ENCODE assay signal across 10 cellular contexts in genomic region chr12:1044697-1045096, GRCh38. TPM values are rescaled to one million over a fixed set of nuclear protein-coding genes. Genes with fewer than 3 reads are reported as not detected.
DNase-seq lines count a peak whose midpoint lies in the region; TF ChIP-seq lines count a peak whose summit lies in the region.
"Had no signal": no experiment of that assay in that cellular context is flagged by ENCODE, and none has a peak within 500 bp of the region (broad histone marks: within the 10 kb centered on the region; RNA-seq: fewer than 3 reads in every experiment).

No MANE protein-coding gene starts in this region.

- CTCF ChIA-PET in RWPE1 (lab: Yijun Ruan, JAX) = no interaction called here

- H3K4me1 ChIP-seq in fibroblast of lung (ENCODE audit: control insufficient read depth, extremely low read depth, insufficient read depth, low read length) = no peaks in the 10 kb centered on the region
- H3K4me1 ChIP-seq in smooth muscle cell (ENCODE audit: low read depth) = peaks cover 7% of the 10 kb centered on the region

- DNase-seq in GM04503 (ENCODE audit: low read depth) (peak; percentile 21), RWPE1 (ENCODE audit: low spot score) (peak; percentile 62), fibroblast of lung (ENCODE audit: low read depth in 2 of 2) (peak; percentile 48 to 66), smooth muscle cell (lab: John Stamatoyannopoulos, UW; ENCODE audit: unreplicated experiment) (no peak), coronary artery (ENCODE audit: low spot score) (no peak)
- no peak for DNase-seq in stimulated activated CD4-positive, alpha-beta T cell treated with anti-CD3 and anti-CD28 coated beads, Interleukin-4, amount 100 ng/mL, for 24 hours
- DNase-seq in activated CD4-positive, CD25-positive, alpha-beta regulatory T cell (lab: John Stamatoyannopoulos, UW) = no peak
- DNase-seq: head of caudate nucleus, naive B cell, right cardiac atrium had no signal

- no peaks in the 10 kb centered on the region for H4K20me1 ChIP-seq in fibroblast of lung (ENCODE audit: control insufficient read depth, extremely low read depth, insufficient read depth, low read length)
- H4K20me1 ChIP-seq in smooth muscle cell (ENCODE audit: low read depth) = peaks cover 35% of the 10 kb centered on the region

- TF ChIP-seq CTCF in RWPE1 (conservative IDR thresholded peaks at IDR 0.05; ENCODE audit: low read depth) = no peak
- TF ChIP-seq CTCF in fibroblast of lung (conservative IDR thresholded peaks at IDR 0.05 in 1 of 2, IDR thresholded peaks at IDR 0.05 in 1 of 2; ENCODE audit: low read depth in 1 of 2, low read length in 2 of 2) = no peak
- no peak for TF ChIP-seq CTCF in smooth muscle cell (IDR thresholded peaks at IDR 0.05; ENCODE audit: borderline replicate concordance, insufficient read depth, poor library complexity, severe bottlenecking)
- no peak for TF ChIP-seq CTCF in coronary artery (IDR thresholded peaks at IDR 0.05)

- H3K4me3 ChIP-seq in fibroblast of lung (replicated peaks in 1 of 4; ENCODE audit: control extremely low read depth in 1 of 4, insufficient read depth in 1 of 4, low read depth in 3 of 4, low read length in 4 of 4) = no peak overlapping the region
- no peak overlapping the region for H3K4me3 ChIP-seq in smooth muscle cell
- H3K4me3 ChIP-seq in coronary artery = no peak overlapping the region

- H3K27ac ChIP-seq in RWPE1 (no peak overlapping the region), fibroblast of lung (ENCODE audit: insufficient read depth, low read length) (no peak overlapping the region), smooth muscle cell (ENCODE audit: low read depth) (peak overlapping the region; percentile 4), coronary artery (no peak overlapping the region)

- H3F3A ChIP-seq in smooth muscle cell (ENCODE audit: low read depth) = no peaks in the 10 kb centered on the region

- H3K27me3 ChIP-seq in fibroblast of lung (ENCODE audit: control insufficient read depth, insufficient read depth, low read length) (no peaks in the 10 kb centered on the region), smooth muscle cell (ENCODE audit: low read depth) (no peaks in the 10 kb centered on the region)

- H3K9me3 ChIP-seq in fibroblast of lung (ENCODE audit: control insufficient read depth, insufficient read depth, low read depth, low read length) = no peaks in the 10 kb centered on the region
- H3K9me3 ChIP-seq in smooth muscle cell (replicated peaks; ENCODE audit: low read depth) = no peaks in the 10 kb centered on the region

- no peak overlapping the region for H3K4me2 ChIP-seq in fibroblast of lung (ENCODE audit: extremely low read depth, insufficient read depth, low read length)
- H3K4me2 ChIP-seq in smooth muscle cell = peak overlapping the region; percentile 48

- H3K79me2 ChIP-seq in fibroblast of lung (ENCODE audit: control insufficient read depth, insufficient read depth, low read length) (peaks cover 8% of the 10 kb centered on the region), smooth muscle cell (ENCODE audit: low read depth) (peaks cover 41% of the 10 kb centered on the region)

- POLR2A ChIA-PET in RWPE1 (lab: Yijun Ruan, JAX; ENCODE audit: low non-redundant PET) = no interaction called here

- no peak overlapping the region for H2AFZ ChIP-seq in fibroblast of lung (ENCODE audit: low read length)
- H2AFZ ChIP-seq in smooth muscle cell (ENCODE audit: low read depth) = no peak overlapping the region

- no peak overlapping the region for H3K9ac ChIP-seq in fibroblast of lung (ENCODE audit: insufficient read depth, low read length)
- H3K9ac ChIP-seq in smooth muscle cell (ENCODE audit: low read depth) = no peak overlapping the region

- no peaks in the 10 kb centered on the region for H3K36me3 ChIP-seq in fibroblast of lung (ENCODE audit: control insufficient read depth, insufficient read depth, low read length)
- H3K36me3 ChIP-seq in smooth muscle cell (ENCODE audit: low read depth) = no peaks in the 10 kb centered on the region

- 88% methylated on average over 1 of the region's 1 CpG for WGBS in smooth muscle cell (ENCODE audit: low lambda C conversion rate)

RNA-seq across cellular contexts. Expression of gene ERC1, which starts 53.7 kb away (rescaled TPM):
- 34.5 and 46.5 TPM in 2 replicates for total RNA-seq in fibroblast of lung
- 19.7 and 22.0 TPM in 2 replicates for polyA plus RNA-seq in fibroblast of lung
- polyA plus RNA-seq in fibroblast of lung (2012) = 17.5 and 24.4 TPM in 2 replicates
- 46.3 and 58.6 TPM in 2 replicates for polyA minus RNA-seq in fibroblast of lung (ENCODE audit: low replicate concordance)
- total RNA-seq in smooth muscle cell = 17.6 and 39.2 TPM in 2 replicates
- 13.8 and 22.9 TPM in 2 replicates for polyA plus RNA-seq in smooth muscle cell

Comparison
In these comparisons a context has a peak if more than half of its experiments do, and no peak if none do; other contexts are left out.
1. DNase-seq: peak in GM04503 (single experiment), RWPE1 (single experiment) and fibroblast of lung (2 of 2); none in smooth muscle cell (single experiment), coronary artery (single experiment), stimulated activated CD4-positive, alpha-beta T cell treated with anti-CD3 and anti-CD28 coated beads, Interleukin-4, amount 100 ng/mL, for 24 hours (single experiment) and activated CD4-positive, CD25-positive, alpha-beta regulatory T cell (0 of 4).